Comparison of ENCODE assay signal across 23 cellular contexts in the genomic region with DNA sequence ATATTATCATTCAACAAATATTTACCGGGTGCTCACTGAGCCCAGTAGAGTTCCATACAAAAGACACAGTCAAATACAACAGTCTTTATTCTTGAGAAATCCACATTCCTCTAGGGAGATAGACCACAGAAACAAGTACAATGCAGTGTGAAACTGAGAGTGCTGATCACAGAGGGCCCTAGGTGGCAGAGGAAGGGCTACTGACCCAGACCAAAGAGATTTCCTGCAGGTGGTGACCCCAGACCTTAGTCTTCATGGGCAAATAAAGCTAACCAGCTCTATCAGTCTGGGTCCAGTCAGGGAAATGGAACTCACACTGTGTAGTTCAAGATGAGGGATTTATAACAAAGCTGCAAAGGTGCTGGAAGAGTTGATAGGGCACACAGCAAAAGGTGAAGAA.
DNase-seq lines count a peak whose midpoint lies in the region; ATAC-seq, FAIRE-seq and TF ChIP-seq lines count a peak whose summit lies in the region.
"Had no signal": no experiment of that assay in that cellular context is flagged by ENCODE, and none has a peak within 500 bp of the region (broad histone marks: within the 10 kb centered on the region; RNA-seq: fewer than 3 reads in every experiment).

No MANE protein-coding gene starts in this region.

- H3K4me1 Mint-ChIP-seq in WTC11, result no peaks in the 10 kb centered on the region
- H3K4me1 Mint-ChIP-seq in endodermal cell, result peaks cover 12% of the 10 kb centered on the region
- H3K4me1 Mint-ChIP-seq in stimulated activated memory B cell treated with anti-CD40 and anti-IgM and Interleukin-4, amounts not matched to agents 10 μg/mL and 1 μg/mL and 100 μg/mL, for 72 hours, result no peaks in the 10 kb centered on the region
- H3K4me1 Mint-ChIP-seq in activated CD4-positive, alpha-beta T cell treated with anti-CD3 and anti-CD28 coated beads, Interleukin-2, amount 10 ng/mL, durations not matched to agents 7 days and 5 days, result no peaks in the 10 kb centered on the region
- H3K4me1 Mint-ChIP-seq in activated CD8-positive, alpha-beta T cell treated with anti-CD3 and anti-CD28 coated beads for 36 hours (ENCODE audit: low read depth), result no peaks in the 10 kb centered on the region
- H3K4me1 Mint-ChIP-seq: B cell; CD4-positive, CD25-positive, alpha-beta regulatory T cell; GM23338 had no signal

- H3K9me2 ChIP-seq in MM.1S (replicated peaks; ENCODE audit: insufficient read depth, low read length), result no peaks in the 10 kb centered on the region

- peak; percentile 22; the same call in 1 of the 2 replicates for ATAC-seq in WTC11
- peak; percentile 45 for ATAC-seq in stimulated activated memory B cell treated with anti-CD40 and anti-IgM and Interleukin-4, amounts not matched to agents 10 μg/mL and 1 μg/mL and 100 μg/mL, for 72 hours
- ATAC-seq in activated CD8-positive, alpha-beta T cell treated with anti-CD3 and anti-CD28 coated beads for 36 hours, result no peak
- ATAC-seq: CD8-positive, alpha-beta T cell; GM23338 had no signal

- H3K9ac ChIP-seq in MM.1S (ENCODE audit: low read length) (no peak overlapping the region), endodermal cell (ENCODE audit: extremely low read depth, low read length, poor library complexity, severe bottlenecking) (no peak overlapping the region)
- H3K9ac ChIP-seq: BLaER1 had no signal

- CTCF ChIA-PET in WTC11 (lab: Charles Lee), result no interaction called here
- CTCF ChIA-PET in activated CD4-positive, alpha-beta T cell treated with anti-CD3 and anti-CD28 coated beads, Interleukin-2, amount 10 ng/mL, durations not matched to agents 7 days and 5 days (lab: Charles Lee), result interaction anchor here (2.4 kb wide), 1 partner anchor 10 kb away, joined by 5 read pairs; no protein-coding TSS in a partner anchor
- CTCF ChIA-PET in activated CD8-positive, alpha-beta T cell treated with anti-CD3 and anti-CD28 coated beads for 36 hours (lab: Charles Lee), result no interaction called here

- H3K27me3 ChIP-seq in MM.1S (replicated peaks; ENCODE audit: insufficient read depth, low read length), result no peaks in the 10 kb centered on the region
- no peaks in the 10 kb centered on the region for H3K27me3 ChIP-seq in endodermal cell (ENCODE audit: control insufficient read depth, insufficient read depth, low read length, poor library complexity, severe bottlenecking)
- H3K27me3 ChIP-seq: BLaER1 had no signal

- H4K20me1 ChIP-seq in MM.1S (ENCODE audit: insufficient read depth, low read length), result no peaks in the 10 kb centered on the region
- H4K20me1 ChIP-seq: BLaER1 had no signal

- TF ChIP-seq CTCF in MM.1S (IDR thresholded peaks at IDR 0.05; ENCODE audit: low read length) (no peak), WTC11 (IDR thresholded peaks at IDR 0.05) (no peak), endodermal cell (conservative IDR thresholded peaks at IDR 0.05) (no peak)
- TF ChIP-seq CTCF in activated CD8-positive, alpha-beta T cell treated with anti-CD3 and anti-CD28 coated beads for 36 hours (IDR thresholded peaks at IDR 0.05), result no peak

- no peak overlapping the region for H2AFZ ChIP-seq in MM.1S (ENCODE audit: low read length)
- H2AFZ ChIP-seq: GM23338 had no signal

- H3K27me3 Mint-ChIP-seq in WTC11 (ENCODE audit: low read depth) (no peaks in the 10 kb centered on the region), endodermal cell (ENCODE audit: insufficient read depth) (no peaks in the 10 kb centered on the region)
- H3K27me3 Mint-ChIP-seq in stimulated activated memory B cell treated with anti-CD40 and anti-IgM and Interleukin-4, amounts not matched to agents 10 μg/mL and 1 μg/mL and 100 μg/mL, for 72 hours, result no peaks in the 10 kb centered on the region
- no peaks in the 10 kb centered on the region for H3K27me3 Mint-ChIP-seq in activated CD4-positive, alpha-beta T cell treated with anti-CD3 and anti-CD28 coated beads, Interleukin-2, amount 10 ng/mL, durations not matched to agents 7 days and 5 days
- H3K27me3 Mint-ChIP-seq in activated CD8-positive, alpha-beta T cell treated with anti-CD3 and anti-CD28 coated beads for 36 hours, result no peaks in the 10 kb centered on the region
- H3K27me3 Mint-ChIP-seq: B cell had no signal

- H3K4me1 ChIP-seq in MM.1S (ENCODE audit: low read length), result peaks cover 18% of the 10 kb centered on the region
- peaks cover 5% of the 10 kb centered on the region for H3K4me1 ChIP-seq in endodermal cell (ENCODE audit: control insufficient read depth, insufficient read depth, low read length)
- H3K4me1 ChIP-seq: BLaER1, HAP-1 had no signal

- WGBS in endodermal cell (ENCODE audit: insufficient coverage in 1 of 2, insufficient read length in 1 of 2), 2 experiments, result 97% methylated on average over 1 of the region's 1 CpG; no CpG with 5 or more reads in 1 of the 2 experiments

- intact Hi-C loops in activated CD8-positive, alpha-beta T cell treated with anti-CD3 and anti-CD28 coated beads for 36 hours (cut with micrococcal nuclease), result no loop called here

- H3K4me3 ChIP-seq in MM.1S (ENCODE audit: low read length), result no peak overlapping the region
- no peak overlapping the region for H3K4me3 ChIP-seq in endodermal cell (ENCODE audit: low read length)
- H3K4me3 ChIP-seq: BLaER1, GM23338, HAP-1 had no signal

- no peaks in the 10 kb centered on the region for H3K36me3 ChIP-seq in MM.1S (replicated peaks; ENCODE audit: insufficient read depth, low read length)
- H3K36me3 ChIP-seq in endodermal cell (ENCODE audit: control insufficient read depth, insufficient read depth, low read length), result no peaks in the 10 kb centered on the region
- H3K36me3 ChIP-seq: BLaER1, HAP-1 had no signal

- H3K4me2 ChIP-seq in MM.1S (ENCODE audit: low read depth, low read length), result 0 out of 2 replicates have a peak overlapping the region, but pooled peaks have one; percentile 5
- H3K4me2 ChIP-seq: BLaER1, GM23338 had no signal

- H3F3A ChIP-seq in MM.1S (ENCODE audit: insufficient read depth, low read length), result no peaks in the 10 kb centered on the region

- peaks cover 22% of the 10 kb centered on the region for H3K36me3 Mint-ChIP-seq in WTC11
- no peaks in the 10 kb centered on the region for H3K36me3 Mint-ChIP-seq in endodermal cell (ENCODE audit: low read depth)
- H3K36me3 Mint-ChIP-seq in stimulated activated memory B cell treated with anti-CD40 and anti-IgM and Interleukin-4, amounts not matched to agents 10 μg/mL and 1 μg/mL and 100 μg/mL, for 72 hours, result no peaks in the 10 kb centered on the region
- H3K36me3 Mint-ChIP-seq in activated CD4-positive, alpha-beta T cell treated with anti-CD3 and anti-CD28 coated beads, Interleukin-2, amount 10 ng/mL, durations not matched to agents 7 days and 5 days (ENCODE audit: low read depth), result no peaks in the 10 kb centered on the region
- H3K36me3 Mint-ChIP-seq in activated CD8-positive, alpha-beta T cell treated with anti-CD3 and anti-CD28 coated beads for 36 hours (ENCODE audit: low read depth), result no peaks in the 10 kb centered on the region
- H3K36me3 Mint-ChIP-seq: CD4-positive, CD25-positive, alpha-beta regulatory T cell; CD8-positive, alpha-beta T cell had no signal

- no peaks in the 10 kb centered on the region for H3K79me2 ChIP-seq in MM.1S (ENCODE audit: low read length)

- no peak overlapping the region for H3K27ac ChIP-seq in MM.1S (ENCODE audit: low read length)
- no peak overlapping the region for H3K27ac ChIP-seq in endodermal cell (ENCODE audit: low read depth, low read length)
- H3K27ac ChIP-seq: BLaER1, C4-2B had no signal

- FAIRE-seq in frontal cortex (lab: Jason Lieb, UNC), result no peak
- FAIRE-seq: A204.1, D721Med, GM12892, H54 had no signal

- POLR2A ChIA-PET in WTC11 (lab: Charles Lee), result no interaction called here
- POLR2A ChIA-PET in activated CD4-positive, alpha-beta T cell treated with anti-CD3 and anti-CD28 coated beads, Interleukin-2, amount 10 ng/mL, durations not matched to agents 7 days and 5 days (lab: Charles Lee), result no interaction called here
- POLR2A ChIA-PET in activated CD8-positive, alpha-beta T cell treated with anti-CD3 and anti-CD28 coated beads for 36 hours (lab: Charles Lee), result no interaction called here

- DNase-seq in MM.1S, result peak; percentile 68
- DNase-seq in WTC11 (ENCODE audit: low spot score), result no peak
- peak; percentile 51 for DNase-seq in endodermal cell
- no peak for DNase-seq in frontal cortex (ENCODE audit: low spot score in 2 of 2)
- DNase-seq in activated CD4-positive, alpha-beta T cell treated with anti-CD3 and anti-CD28 coated beads, Interleukin-2, amount 10 ng/mL, durations not matched to agents 7 days and 5 days, result no peak
- no peak for DNase-seq in activated CD8-positive, alpha-beta T cell treated with anti-CD3 and anti-CD28 coated beads for 36 hours
- DNase-seq: CD4-positive, CD25-positive, alpha-beta regulatory T cell; CD8-positive, alpha-beta T cell; DMS 273 treated with DMSO at 0.1 percent for 48 hours; DMS79; EL; GDM1; HFFc6 had no signal

- no peak overlapping the region for H3K27ac Mint-ChIP-seq in WTC11
- no peak overlapping the region for H3K27ac Mint-ChIP-seq in endodermal cell
- no peak overlapping the region for H3K27ac Mint-ChIP-seq in stimulated activated memory B cell treated with anti-CD40 and anti-IgM and Interleukin-4, amounts not matched to agents 10 μg/mL and 1 μg/mL and 100 μg/mL, for 72 hours
- no peak overlapping the region for H3K27ac Mint-ChIP-seq in activated CD4-positive, alpha-beta T cell treated with anti-CD3 and anti-CD28 coated beads, Interleukin-2, amount 10 ng/mL, durations not matched to agents 7 days and 5 days
- no peak overlapping the region for H3K27ac Mint-ChIP-seq in activated CD8-positive, alpha-beta T cell treated with anti-CD3 and anti-CD28 coated beads for 36 hours
- H3K27ac Mint-ChIP-seq: B cell; CD8-positive, alpha-beta T cell; GM23338; HFFc6 had no signal

- H3K9me3 Mint-ChIP-seq in WTC11, result peaks cover 43% of the 10 kb centered on the region
- peaks cover 34% of the 10 kb centered on the region for H3K9me3 Mint-ChIP-seq in endodermal cell
- H3K9me3 Mint-ChIP-seq in stimulated activated memory B cell treated with anti-CD40 and anti-IgM and Interleukin-4, amounts not matched to agents 10 μg/mL and 1 μg/mL and 100 μg/mL, for 72 hours, result peaks cover 20% of the 10 kb centered on the region
- H3K9me3 Mint-ChIP-seq in activated CD4-positive, alpha-beta T cell treated with anti-CD3 and anti-CD28 coated beads, Interleukin-2, amount 10 ng/mL, durations not matched to agents 7 days and 5 days, result peaks cover 17% of the 10 kb centered on the region
- H3K9me3 Mint-ChIP-seq in activated CD8-positive, alpha-beta T cell treated with anti-CD3 and anti-CD28 coated beads for 36 hours, result peaks cover 16% of the 10 kb centered on the region

- no peak overlapping the region for H3K4me3 Mint-ChIP-seq in WTC11
- no peak overlapping the region for H3K4me3 Mint-ChIP-seq in endodermal cell
- H3K4me3 Mint-ChIP-seq in stimulated activated memory B cell treated with anti-CD40 and anti-IgM and Interleukin-4, amounts not matched to agents 10 μg/mL and 1 μg/mL and 100 μg/mL, for 72 hours, result no peak overlapping the region
- H3K4me3 Mint-ChIP-seq in activated CD4-positive, alpha-beta T cell treated with anti-CD3 and anti-CD28 coated beads, Interleukin-2, amount 10 ng/mL, durations not matched to agents 7 days and 5 days, result no peak overlapping the region
- no peak overlapping the region for H3K4me3 Mint-ChIP-seq in activated CD8-positive, alpha-beta T cell treated with anti-CD3 and anti-CD28 coated beads for 36 hours
- H3K4me3 Mint-ChIP-seq: B cell; CD4-positive, CD25-positive, alpha-beta regulatory T cell; CD8-positive, alpha-beta T cell; GM23338; HFFc6 had no signal

- no peaks in the 10 kb centered on the region for H3K9me3 ChIP-seq in MM.1S (replicated peaks; ENCODE audit: insufficient read depth, low read length)
- H3K9me3 ChIP-seq in endodermal cell (ENCODE audit: control insufficient read depth, low read length), result peaks cover 32% of the 10 kb centered on the region
- H3K9me3 ChIP-seq: HAP-1 had no signal

Comparison
In these comparisons a context has a peak if more than half of its experiments do, and no peak if none do; other contexts are left out.
1. DNase-seq: peak in MM.1S (single experiment) and endodermal cell (single experiment); none in WTC11 (single experiment), frontal cortex (0 of 2), activated CD4-positive, alpha-beta T cell treated with anti-CD3 and anti-CD28 coated beads, Interleukin-2, amount 10 ng/mL, durations not matched to agents 7 days and 5 days (single experiment) and activated CD8-positive, alpha-beta T cell treated with anti-CD3 and anti-CD28 coated beads for 36 hours (single experiment).